In the genomic region with DNA sequence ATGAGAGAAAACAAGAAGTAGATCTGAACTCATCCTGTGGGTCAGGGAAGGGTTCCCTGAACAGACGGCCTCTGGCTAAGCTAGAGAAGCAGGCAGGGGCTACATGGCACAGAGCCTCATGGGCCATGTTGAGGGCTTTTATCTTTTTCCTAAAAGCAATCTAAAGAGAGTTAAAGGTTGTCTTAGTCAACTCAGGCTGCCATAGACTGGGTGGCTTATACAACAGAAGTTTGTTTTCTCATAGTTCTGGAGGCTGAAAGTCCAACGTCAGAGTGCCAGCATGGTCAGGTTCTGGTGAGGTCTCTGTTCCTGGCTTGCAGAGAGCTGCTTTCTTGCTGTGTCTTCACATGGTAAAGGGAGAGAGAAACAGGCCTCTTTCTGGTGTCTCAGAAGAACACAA, we compare ENCODE assay signal across 1 cellular context.
TF ChIP-seq lines count a peak whose summit lies in the region.

No MANE protein-coding gene starts in this region.

TF ChIP-seq in HepG2, 621 proteins besides CTCF, POLR2A, EP300 and RAD21 (continued from another document and continues in another):
- TF ChIP-seq, protein P1, sequence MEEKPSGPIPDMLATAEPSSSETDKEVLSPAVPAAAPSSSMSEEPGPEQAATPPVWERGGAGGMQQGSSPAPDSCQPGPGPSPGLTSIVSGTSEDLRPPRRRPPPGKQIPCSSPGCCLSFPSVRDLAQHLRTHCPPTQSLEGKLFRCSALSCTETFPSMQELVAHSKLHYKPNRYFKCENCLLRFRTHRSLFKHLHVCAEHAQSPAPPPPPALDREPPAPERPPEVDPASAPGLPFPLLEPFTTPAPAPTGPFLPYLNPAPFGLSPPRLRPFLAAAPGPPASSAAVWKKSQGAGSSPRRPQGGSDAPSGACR (CRISPR knock-in tag; IDR thresholded peaks at IDR 0.05): no peak
- 0 out of 2 replicates have a peak, but pooled peaks have one; percentile 41 for TF ChIP-seq KAT8 (CRISPR knock-in tag; IDR thresholded peaks at IDR 0.05)
- TF ChIP-seq, protein P2, sequence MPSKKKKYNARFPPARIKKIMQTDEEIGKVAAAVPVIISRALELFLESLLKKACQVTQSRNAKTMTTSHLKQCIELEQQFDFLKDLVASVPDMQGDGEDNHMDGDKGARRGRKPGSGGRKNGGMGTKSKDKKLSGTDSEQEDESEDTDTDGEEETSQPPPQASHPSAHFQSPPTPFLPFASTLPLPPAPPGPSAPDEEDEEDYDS (CRISPR knock-in tag; IDR thresholded peaks at IDR 0.05): no peak
- TF ChIP-seq FOSL1 (CRISPR knock-in tag; IDR thresholded peaks at IDR 0.05; ENCODE audit: borderline replicate concordance): no peak
- TF ChIP-seq, protein P3, sequence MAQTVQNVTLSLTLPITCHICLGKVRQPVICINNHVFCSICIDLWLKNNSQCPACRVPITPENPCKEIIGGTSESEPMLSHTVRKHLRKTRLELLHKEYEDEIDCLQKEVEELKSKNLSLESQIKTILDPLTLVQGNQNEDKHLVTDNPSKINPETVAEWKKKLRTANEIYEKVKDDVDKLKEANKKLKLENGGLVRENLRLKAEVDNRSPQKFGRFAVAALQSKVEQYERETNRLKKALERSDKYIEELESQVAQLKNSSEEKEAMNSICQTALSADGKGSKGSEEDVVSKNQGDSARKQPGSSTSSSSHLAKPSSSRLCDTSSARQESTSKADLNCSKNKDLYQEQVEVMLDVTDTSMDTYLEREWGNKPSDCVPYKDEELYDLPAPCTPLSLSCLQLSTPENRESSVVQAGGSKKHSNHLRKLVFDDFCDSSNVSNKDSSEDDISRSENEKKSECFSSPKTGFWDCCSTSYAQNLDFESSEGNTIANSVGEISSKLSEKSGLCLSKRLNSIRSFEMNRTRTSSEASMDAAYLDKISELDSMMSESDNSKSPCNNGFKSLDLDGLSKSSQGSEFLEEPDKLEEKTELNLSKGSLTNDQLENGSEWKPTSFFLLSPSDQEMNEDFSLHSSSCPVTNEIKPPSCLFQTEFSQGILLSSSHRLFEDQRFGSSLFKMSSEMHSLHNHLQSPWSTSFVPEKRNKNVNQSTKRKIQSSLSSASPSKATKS (CRISPR knock-in tag; IDR thresholded peaks at IDR 0.05): no peak
- TF ChIP-seq XRCC5 (optimal IDR thresholded peaks at IDR 0.05; ENCODE audit: low read length): no peak
- no peak for TF ChIP-seq RNF2 (conservative IDR thresholded peaks at IDR 0.05; ENCODE audit: low read depth)
- 0 out of 2 replicates have a peak, but pooled peaks have one; percentile 24 for TF ChIP-seq ZNF317 (CRISPR knock-in tag; IDR thresholded peaks at IDR 0.05)
- TF ChIP-seq, protein P4, sequence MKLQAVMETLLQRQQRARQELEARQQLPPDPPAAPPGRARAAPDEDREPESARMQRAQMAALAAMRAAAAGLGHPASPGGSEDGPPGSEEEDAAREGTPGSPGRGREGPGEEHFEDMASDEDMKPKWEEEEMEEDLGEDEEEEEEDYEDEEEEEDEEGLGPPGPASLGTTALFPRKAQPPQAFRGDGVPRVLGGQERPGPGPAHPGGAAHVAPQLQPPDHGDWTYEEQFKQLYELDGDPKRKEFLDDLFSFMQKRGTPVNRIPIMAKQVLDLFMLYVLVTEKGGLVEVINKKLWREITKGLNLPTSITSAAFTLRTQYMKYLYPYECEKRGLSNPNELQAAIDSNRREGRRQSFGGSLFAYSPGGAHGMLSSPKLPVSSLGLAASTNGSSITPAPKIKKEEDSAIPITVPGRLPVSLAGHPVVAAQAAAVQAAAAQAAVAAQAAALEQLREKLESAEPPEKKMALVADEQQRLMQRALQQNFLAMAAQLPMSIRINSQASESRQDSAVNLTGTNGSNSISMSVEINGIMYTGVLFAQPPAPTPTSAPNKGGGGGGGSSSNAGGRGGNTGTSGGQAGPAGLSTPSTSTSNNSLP (IDR thresholded peaks at IDR 0.05; ENCODE audit: low read depth, low read length): no peak
- peak; percentile 92; the same call in 1 of the 2 replicates for TF ChIP-seq ATM (IDR thresholded peaks at IDR 0.05; ENCODE audit: borderline replicate concordance)
- TF ChIP-seq ZNF850 (CRISPR knock-in tag; conservative IDR thresholded peaks at IDR 0.05): no peak
- 0 out of 2 replicates have a peak, but pooled peaks have one; percentile 15 for TF ChIP-seq HNF4G (IDR thresholded peaks at IDR 0.05; ENCODE audit: borderline replicate concordance, low read depth, low read length)
- no peak for TF ChIP-seq HNF4G (CRISPR knock-in tag; IDR thresholded peaks at IDR 0.05; ENCODE audit: borderline replicate concordance, low read depth)
- TF ChIP-seq, protein P5, sequence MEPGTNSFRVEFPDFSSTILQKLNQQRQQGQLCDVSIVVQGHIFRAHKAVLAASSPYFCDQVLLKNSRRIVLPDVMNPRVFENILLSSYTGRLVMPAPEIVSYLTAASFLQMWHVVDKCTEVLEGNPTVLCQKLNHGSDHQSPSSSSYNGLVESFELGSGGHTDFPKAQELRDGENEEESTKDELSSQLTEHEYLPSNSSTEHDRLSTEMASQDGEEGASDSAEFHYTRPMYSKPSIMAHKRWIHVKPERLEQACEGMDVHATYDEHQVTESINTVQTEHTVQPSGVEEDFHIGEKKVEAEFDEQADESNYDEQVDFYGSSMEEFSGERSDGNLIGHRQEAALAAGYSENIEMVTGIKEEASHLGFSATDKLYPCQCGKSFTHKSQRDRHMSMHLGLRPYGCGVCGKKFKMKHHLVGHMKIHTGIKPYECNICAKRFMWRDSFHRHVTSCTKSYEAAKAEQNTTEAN (CRISPR knock-in tag; conservative IDR thresholded peaks at IDR 0.05): peak; percentile 22; the same call in 1 of the 2 replicates
- TF ChIP-seq, protein P6, sequence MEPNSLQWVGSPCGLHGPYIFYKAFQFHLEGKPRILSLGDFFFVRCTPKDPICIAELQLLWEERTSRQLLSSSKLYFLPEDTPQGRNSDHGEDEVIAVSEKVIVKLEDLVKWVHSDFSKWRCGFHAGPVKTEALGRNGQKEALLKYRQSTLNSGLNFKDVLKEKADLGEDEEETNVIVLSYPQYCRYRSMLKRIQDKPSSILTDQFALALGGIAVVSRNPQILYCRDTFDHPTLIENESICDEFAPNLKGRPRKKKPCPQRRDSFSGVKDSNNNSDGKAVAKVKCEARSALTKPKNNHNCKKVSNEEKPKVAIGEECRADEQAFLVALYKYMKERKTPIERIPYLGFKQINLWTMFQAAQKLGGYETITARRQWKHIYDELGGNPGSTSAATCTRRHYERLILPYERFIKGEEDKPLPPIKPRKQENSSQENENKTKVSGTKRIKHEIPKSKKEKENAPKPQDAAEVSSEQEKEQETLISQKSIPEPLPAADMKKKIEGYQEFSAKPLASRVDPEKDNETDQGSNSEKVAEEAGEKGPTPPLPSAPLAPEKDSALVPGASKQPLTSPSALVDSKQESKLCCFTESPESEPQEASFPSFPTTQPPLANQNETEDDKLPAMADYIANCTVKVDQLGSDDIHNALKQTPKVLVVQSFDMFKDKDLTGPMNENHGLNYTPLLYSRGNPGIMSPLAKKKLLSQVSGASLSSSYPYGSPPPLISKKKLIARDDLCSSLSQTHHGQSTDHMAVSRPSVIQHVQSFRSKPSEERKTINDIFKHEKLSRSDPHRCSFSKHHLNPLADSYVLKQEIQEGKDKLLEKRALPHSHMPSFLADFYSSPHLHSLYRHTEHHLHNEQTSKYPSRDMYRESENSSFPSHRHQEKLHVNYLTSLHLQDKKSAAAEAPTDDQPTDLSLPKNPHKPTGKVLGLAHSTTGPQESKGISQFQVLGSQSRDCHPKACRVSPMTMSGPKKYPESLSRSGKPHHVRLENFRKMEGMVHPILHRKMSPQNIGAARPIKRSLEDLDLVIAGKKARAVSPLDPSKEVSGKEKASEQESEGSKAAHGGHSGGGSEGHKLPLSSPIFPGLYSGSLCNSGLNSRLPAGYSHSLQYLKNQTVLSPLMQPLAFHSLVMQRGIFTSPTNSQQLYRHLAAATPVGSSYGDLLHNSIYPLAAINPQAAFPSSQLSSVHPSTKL (CRISPR knock-in tag; IDR thresholded peaks at IDR 0.05): peak; percentile 73
- TF ChIP-seq MEIS2 (CRISPR knock-in tag; IDR thresholded peaks at IDR 0.05): 0 out of 2 replicates have a peak, but pooled peaks have one; percentile 44
- TF ChIP-seq ZKSCAN8 (CRISPR knock-in tag; IDR thresholded peaks at IDR 0.05; ENCODE audit: borderline replicate concordance): peak; percentile 33; the same call in 1 of the 2 replicates
- TF ChIP-seq, protein P7, sequence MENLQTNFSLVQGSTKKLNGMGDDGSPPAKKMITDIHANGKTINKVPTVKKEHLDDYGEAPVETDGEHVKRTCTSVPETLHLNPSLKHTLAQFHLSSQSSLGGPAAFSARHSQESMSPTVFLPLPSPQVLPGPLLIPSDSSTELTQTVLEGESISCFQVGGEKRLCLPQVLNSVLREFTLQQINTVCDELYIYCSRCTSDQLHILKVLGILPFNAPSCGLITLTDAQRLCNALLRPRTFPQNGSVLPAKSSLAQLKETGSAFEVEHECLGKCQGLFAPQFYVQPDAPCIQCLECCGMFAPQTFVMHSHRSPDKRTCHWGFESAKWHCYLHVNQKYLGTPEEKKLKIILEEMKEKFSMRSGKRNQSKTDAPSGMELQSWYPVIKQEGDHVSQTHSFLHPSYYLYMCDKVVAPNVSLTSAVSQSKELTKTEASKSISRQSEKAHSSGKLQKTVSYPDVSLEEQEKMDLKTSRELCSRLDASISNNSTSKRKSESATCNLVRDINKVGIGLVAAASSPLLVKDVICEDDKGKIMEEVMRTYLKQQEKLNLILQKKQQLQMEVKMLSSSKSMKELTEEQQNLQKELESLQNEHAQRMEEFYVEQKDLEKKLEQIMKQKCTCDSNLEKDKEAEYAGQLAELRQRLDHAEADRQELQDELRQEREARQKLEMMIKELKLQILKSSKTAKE (CRISPR knock-in tag; IDR thresholded peaks at IDR 0.05; ENCODE audit: borderline replicate concordance): no peak
- no peak for TF ChIP-seq REPIN1 (CRISPR knock-in tag; IDR thresholded peaks at IDR 0.05; ENCODE audit: borderline replicate concordance, low read depth)
- TF ChIP-seq PITX1 (CRISPR knock-in tag; IDR thresholded peaks at IDR 0.05): 0 out of 2 replicates have a peak, but pooled peaks have one; percentile 27
- TF ChIP-seq, protein P8, sequence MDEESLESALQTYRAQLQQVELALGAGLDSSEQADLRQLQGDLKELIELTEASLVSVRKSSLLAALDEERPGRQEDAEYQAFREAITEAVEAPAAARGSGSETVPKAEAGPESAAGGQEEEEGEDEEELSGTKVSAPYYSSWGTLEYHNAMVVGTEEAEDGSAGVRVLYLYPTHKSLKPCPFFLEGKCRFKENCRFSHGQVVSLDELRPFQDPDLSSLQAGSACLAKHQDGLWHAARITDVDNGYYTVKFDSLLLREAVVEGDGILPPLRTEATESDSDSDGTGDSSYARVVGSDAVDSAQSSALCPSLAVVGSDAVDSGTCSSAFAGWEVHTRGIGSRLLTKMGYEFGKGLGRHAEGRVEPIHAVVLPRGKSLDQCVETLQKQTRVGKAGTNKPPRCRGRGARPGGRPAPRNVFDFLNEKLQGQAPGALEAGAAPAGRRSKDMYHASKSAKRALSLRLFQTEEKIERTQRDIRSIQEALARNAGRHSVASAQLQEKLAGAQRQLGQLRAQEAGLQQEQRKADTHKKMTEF (CRISPR knock-in tag; IDR thresholded peaks at IDR 0.05): peak; percentile 50; the same call in 1 of the 2 replicates
- TF ChIP-seq ZNF33B (CRISPR knock-in tag; IDR thresholded peaks at IDR 0.05): no peak
- no peak for TF ChIP-seq POLR2AphosphoS2 (IDR thresholded peaks at IDR 0.05; ENCODE audit: low read depth, low read length)
- no peak for TF ChIP-seq XBP1 (CRISPR knock-in tag; IDR thresholded peaks at IDR 0.05)
- TF ChIP-seq KDM6A (CRISPR knock-in tag; IDR thresholded peaks at IDR 0.05; ENCODE audit: low read depth): 0 out of 2 replicates have a peak, but pooled peaks have one; percentile 16
- no peak for TF ChIP-seq SIN3A (IDR thresholded peaks at IDR 0.05; ENCODE audit: borderline replicate concordance, low read depth, low read length)
- TF ChIP-seq, protein P9, sequence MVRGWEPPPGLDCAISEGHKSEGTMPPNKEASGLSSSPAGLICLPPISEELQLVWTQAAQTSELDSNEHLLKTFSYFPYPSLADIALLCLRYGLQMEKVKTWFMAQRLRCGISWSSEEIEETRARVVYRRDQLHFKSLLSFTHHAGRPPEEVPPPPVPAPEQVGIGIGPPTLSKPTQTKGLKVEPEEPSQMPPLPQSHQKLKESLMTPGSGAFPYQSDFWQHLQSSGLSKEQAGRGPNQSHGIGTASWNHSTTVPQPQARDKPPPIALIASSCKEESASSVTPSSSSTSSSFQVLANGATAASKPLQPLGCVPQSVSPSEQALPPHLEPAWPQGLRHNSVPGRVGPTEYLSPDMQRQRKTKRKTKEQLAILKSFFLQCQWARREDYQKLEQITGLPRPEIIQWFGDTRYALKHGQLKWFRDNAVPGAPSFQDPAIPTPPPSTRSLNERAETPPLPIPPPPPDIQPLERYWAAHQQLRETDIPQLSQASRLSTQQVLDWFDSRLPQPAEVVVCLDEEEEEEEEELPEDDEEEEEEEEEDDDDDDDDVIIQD (CRISPR knock-in tag; IDR thresholded peaks at IDR 0.05; ENCODE audit: low read depth): peak; percentile 69; the same call in 1 of the 2 replicates
- TF ChIP-seq ZNF644 (CRISPR knock-in tag; IDR thresholded peaks at IDR 0.05; ENCODE audit: low read depth): peak; percentile 85
- peak; percentile 34; the same call in 1 of the 2 replicates for TF ChIP-seq SOX5 (CRISPR knock-in tag; IDR thresholded peaks at IDR 0.05; ENCODE audit: borderline replicate concordance)
- TF ChIP-seq, protein P10, sequence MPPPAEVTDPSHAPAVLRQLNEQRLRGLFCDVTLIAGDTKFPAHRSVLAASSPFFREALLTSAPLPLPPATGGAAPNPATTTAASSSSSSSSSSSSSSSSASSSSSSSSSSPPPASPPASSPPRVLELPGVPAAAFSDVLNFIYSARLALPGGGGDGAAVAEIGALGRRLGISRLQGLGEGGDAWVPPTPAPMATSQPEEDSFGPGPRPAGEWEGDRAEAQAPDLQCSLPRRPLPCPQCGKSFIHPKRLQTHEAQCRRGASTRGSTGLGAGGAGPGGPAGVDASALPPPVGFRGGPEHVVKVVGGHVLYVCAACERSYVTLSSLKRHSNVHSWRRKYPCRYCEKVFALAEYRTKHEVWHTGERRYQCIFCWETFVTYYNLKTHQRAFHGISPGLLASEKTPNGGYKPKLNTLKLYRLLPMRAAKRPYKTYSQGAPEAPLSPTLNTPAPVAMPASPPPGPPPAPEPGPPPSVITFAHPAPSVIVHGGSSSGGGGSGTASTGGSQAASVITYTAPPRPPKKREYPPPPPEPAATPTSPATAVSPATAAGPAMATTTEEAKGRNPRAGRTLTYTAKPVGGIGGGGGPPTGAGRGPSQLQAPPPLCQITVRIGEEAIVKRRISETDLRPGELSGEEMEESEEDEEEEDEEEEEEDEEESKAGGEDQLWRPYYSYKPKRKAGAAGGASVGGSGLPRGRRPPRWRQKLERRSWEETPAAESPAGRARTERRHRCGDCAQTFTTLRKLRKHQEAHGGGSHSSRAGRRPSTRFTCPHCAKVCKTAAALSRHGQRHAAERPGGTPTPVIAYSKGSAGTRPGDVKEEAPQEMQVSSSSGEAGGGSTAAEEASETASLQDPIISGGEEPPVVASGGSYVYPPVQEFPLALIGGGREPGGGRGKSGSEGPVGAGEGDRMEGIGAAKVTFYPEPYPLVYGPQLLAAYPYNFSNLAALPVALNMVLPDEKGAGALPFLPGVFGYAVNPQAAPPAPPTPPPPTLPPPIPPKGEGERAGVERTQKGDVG (CRISPR knock-in tag; IDR thresholded peaks at IDR 0.05; ENCODE audit: borderline replicate concordance): no peak
- peak; percentile 49; the same call in 1 of the 2 replicates for TF ChIP-seq HDAC1 (CRISPR knock-in tag; IDR thresholded peaks at IDR 0.05)
